In genomic region chr3:170867552-170867951, GRCh38 we compare ENCODE assay signal across 9 cellular contexts. TPM values are rescaled to one million over a fixed set of nuclear protein-coding genes. Genes with fewer than 3 reads are reported as not detected.
A peak's percentile ranks its signal among the peaks of the same experiment; 100 is the strongest.
DNase-seq lines count a peak whose midpoint lies in the region; ATAC-seq and TF ChIP-seq lines count a peak whose summit lies in the region.
"Had no signal": no experiment of that assay in that cellular context is flagged by ENCODE, and none has a peak within 500 bp of the region (broad histone marks: within the 10 kb centered on the region; RNA-seq: fewer than 3 reads in every experiment).

No MANE protein-coding gene starts in this region.

- DNase-seq in activated T-cell treated with anti-CD3 and anti-CD28 coated beads, Interleukin-2, amount 50 U/mL, for 72 hours = no peak
- DNase-seq in activated T-cell treated with anti-CD3 and anti-CD28 coated beads, Interleukin-2, amount 50 U/mL, for 48 hours = no peak
- DNase-seq in T-helper 17 cell (no peak), fibroblast of pulmonary artery (ENCODE audit: low read depth) (no peak), left cardiac atrium (no peak)
- no peak for DNase-seq in stimulated activated effector memory CD8-positive, alpha-beta T cell treated with anti-CD3 and anti-CD28 coated beads, Interleukin-12 subunit alpha, Interleukin-12 subunit beta, amount 100 ng/mL, for 72 hours (ENCODE audit: low spot score in 2 of 2)

- peak overlapping the region; percentile 81 for H3K4me3 ChIP-seq in fibroblast of pulmonary artery (replicated peaks; ENCODE audit: low read depth, low read length)

- no peaks in the 10 kb centered on the region for H3K9me3 Mint-ChIP-seq in activated T-cell treated with anti-CD3 and anti-CD28 coated beads, Interleukin-2, amount 50 U/mL, for 72 hours
- H3K9me3 Mint-ChIP-seq in stimulated activated effector memory CD8-positive, alpha-beta T cell treated with anti-CD3 and anti-CD28 coated beads, Interleukin-12 subunit alpha, Interleukin-12 subunit beta, amount 100 ng/mL, for 72 hours = no peaks in the 10 kb centered on the region

- peaks cover 12 to 20% of the 10 kb centered on the region in 2 donors for H3K36me3 Mint-ChIP-seq in activated T-cell treated with anti-CD3 and anti-CD28 coated beads, Interleukin-2, amount 50 U/mL, for 72 hours (ENCODE audit: insufficient read depth in 2 of 2)
- H3K36me3 Mint-ChIP-seq in T-helper 17 cell (ENCODE audit: low read depth) = peaks cover 10% of the 10 kb centered on the region
- peaks cover 60% of the 10 kb centered on the region for H3K36me3 Mint-ChIP-seq in stimulated activated effector memory CD8-positive, alpha-beta T cell treated with anti-CD3 and anti-CD28 coated beads, Interleukin-12 subunit alpha, Interleukin-12 subunit beta, amount 100 ng/mL, for 72 hours

- no peaks in the 10 kb centered on the region for H3K27me3 Mint-ChIP-seq in activated T-cell treated with anti-CD3 and anti-CD28 coated beads, Interleukin-2, amount 50 U/mL, for 72 hours (ENCODE audit: low read depth)
- no peaks in the 10 kb centered on the region for H3K27me3 Mint-ChIP-seq in T-helper 17 cell

- H3K4me1 Mint-ChIP-seq in activated T-cell treated with anti-CD3 and anti-CD28 coated beads, Interleukin-2, amount 50 U/mL, for 72 hours (ENCODE audit: low read depth) = peaks cover 23% of the 10 kb centered on the region
- H3K4me1 Mint-ChIP-seq in T-helper 17 cell = peaks cover 16% of the 10 kb centered on the region
- peaks cover 21% of the 10 kb centered on the region for H3K4me1 Mint-ChIP-seq in stimulated activated effector memory CD8-positive, alpha-beta T cell treated with anti-CD3 and anti-CD28 coated beads, Interleukin-12 subunit alpha, Interleukin-12 subunit beta, amount 100 ng/mL, for 72 hours

- no peak for TF ChIP-seq CTCF in fibroblast of pulmonary artery (IDR thresholded peaks at IDR 0.05; ENCODE audit: low read length, missing control alignments)

- intact Hi-C loops in left cardiac atrium (cut with DNase I) = no loop called here

- no peak for ATAC-seq in activated T-cell treated with anti-CD3 and anti-CD28 coated beads, Interleukin-2, amount 50 U/mL, for 72 hours (replicated peaks in 1 of 2)
- ATAC-seq in T-helper 17 cell (no peak), GM19463 (IDR thresholded peaks at IDR 0.05; ENCODE audit: unreplicated experiment) (no peak), left cardiac atrium (no peak), HG03439 (IDR thresholded peaks at IDR 0.05; ENCODE audit: unreplicated experiment) (no peak)
- ATAC-seq in stimulated activated effector memory CD8-positive, alpha-beta T cell treated with anti-CD3 and anti-CD28 coated beads, Interleukin-12 subunit alpha, Interleukin-12 subunit beta, amount 100 ng/mL, for 72 hours = no peak
- ATAC-seq: sciatic nerve had no signal

- peak overlapping the region; percentile 41 to 76 for H3K4me3 Mint-ChIP-seq in activated T-cell treated with anti-CD3 and anti-CD28 coated beads, Interleukin-2, amount 50 U/mL, for 72 hours
- peak overlapping the region; percentile 57 for H3K4me3 Mint-ChIP-seq in T-helper 17 cell
- peak overlapping the region; percentile 95 for H3K4me3 Mint-ChIP-seq in stimulated activated effector memory CD8-positive, alpha-beta T cell treated with anti-CD3 and anti-CD28 coated beads, Interleukin-12 subunit alpha, Interleukin-12 subunit beta, amount 100 ng/mL, for 72 hours

- H3K27ac Mint-ChIP-seq in activated T-cell treated with anti-CD3 and anti-CD28 coated beads, Interleukin-2, amount 50 U/mL, for 72 hours = peak overlapping the region; percentile 75
- peak overlapping the region; percentile 90 for H3K27ac Mint-ChIP-seq in T-helper 17 cell
- H3K27ac Mint-ChIP-seq in stimulated activated effector memory CD8-positive, alpha-beta T cell treated with anti-CD3 and anti-CD28 coated beads, Interleukin-12 subunit alpha, Interleukin-12 subunit beta, amount 100 ng/mL, for 72 hours = peak overlapping the region; percentile 64

- no peaks in the 10 kb centered on the region for H3K9me3 ChIP-seq in T-helper 17 cell (ENCODE audit: control insufficient read depth, low read length, poor library complexity, severe bottlenecking)

RNA-seq across cellular contexts. Expression of gene RPL22L1, which starts 2.4 kb away (rescaled TPM):
- 100 to 1,000 TPM; 218 to 246 TPM for total RNA-seq in activated T-cell treated with anti-CD3 and anti-CD28 coated beads, Interleukin-2, amount 50 U/mL, for 72 hours
- total RNA-seq in T-helper 17 cell = 10 to 100 TPM; 64.9 to 68.2 TPM
- 10 to 100 TPM; 19.4 to 43.2 TPM for total RNA-seq in left cardiac atrium

RNA-seq across cellular contexts. Expression of gene EIF5A2, which starts 40.9 kb away (rescaled TPM):
- total RNA-seq in activated T-cell treated with anti-CD3 and anti-CD28 coated beads, Interleukin-2, amount 50 U/mL, for 72 hours = 1 to 10 TPM; 6.0 to 7.1 TPM
- 10 to 100 TPM in 1 of 2 donors, 1 to 10 TPM in 1; 8.4 to 14.5 TPM for total RNA-seq in T-helper 17 cell
- 10 to 100 TPM in 1 of 2 donors, 1 to 10 TPM in 1; 8.5 to 13.0 TPM for total RNA-seq in left cardiac atrium
